8 cellular contexts compared by ENCODE assay signal in genomic region chr14:59463773-59464650, GRCh38. TPM values are rescaled to one million over a fixed set of nuclear protein-coding genes. Genes with fewer than 3 reads are reported as not detected.
DNase-seq lines count a peak whose midpoint lies in the region; ATAC-seq and TF ChIP-seq lines count a peak whose summit lies in the region.

No MANE protein-coding gene starts in this region.

- peak overlapping the region; percentile 46 for H3K9ac ChIP-seq in PC-3 (ENCODE audit: low read length)
- H3K9ac ChIP-seq in liver (ENCODE audit: low read depth in 1 of 2, low read length in 2 of 2) = peak overlapping the region in 1 of 2 donors; percentile 37

- H3K9me3 ChIP-seq in PC-3 (ENCODE audit: low read length) = no peaks in the 10 kb centered on the region
- H3K9me3 ChIP-seq in liver (ENCODE audit: control insufficient read depth in 4 of 4, low read length in 3 of 4) = no peaks in the 10 kb centered on the region
- no peaks in the 10 kb centered on the region for H3K9me3 ChIP-seq in PC-9 (ENCODE audit: insufficient read depth, low read depth)

- H4K20me1 ChIP-seq in PC-3 (ENCODE audit: low read length) (no peaks in the 10 kb centered on the region), PC-9 (ENCODE audit: insufficient read depth) (no peaks in the 10 kb centered on the region)

- H3K36me3 ChIP-seq in GM06990 (ENCODE audit: control insufficient read depth, insufficient read depth, low read length) (no peaks in the 10 kb centered on the region), H7 (replicated peaks; ENCODE audit: control insufficient read depth, insufficient read depth, low read length) (no peaks in the 10 kb centered on the region), PC-3 (ENCODE audit: low read depth, low read length) (0 out of 2 replicates have a peak, but pooled peaks cover 3% of the 10 kb centered on the region), liver (ENCODE audit: control insufficient read depth in 4 of 4, insufficient read depth in 3 of 4, low read depth in 1 of 4, low read length in 3 of 4) (peaks cover 0 to 4% (median 1%) of the 10 kb centered on the region in 4 donors), PC-9 (ENCODE audit: low read depth) (peaks cover 19% of the 10 kb centered on the region)

- POLR2A ChIA-PET in PC-3 (lab: Charles Lee; ENCODE audit: unreplicated experiment) = interaction anchor here (0.6 kb wide), 1 partner anchor 523 kb away, joined by 3 read pairs; no protein-coding TSS in a partner anchor
- POLR2A ChIA-PET in PC-9 (lab: Charles Lee; ENCODE audit: unreplicated experiment) = no interaction called here

- DNase-seq in GM06990 (ENCODE audit: extremely low read depth, insufficient read length) (peak; percentile 63), H7 (peak; percentile 75), PC-3 (no peak), cerebellum (ENCODE audit: low spot score) (peak; percentile 33), NCI-H2081 (lab: John Stamatoyannopoulos, UW) (no peak), PC-9 (no peak)
- peak; percentile 59 for DNase-seq in stimulated activated CD8-positive, alpha-beta memory T cell treated with anti-CD3 and anti-CD28 coated beads, Interleukin-4, amount 100 ng/mL, for 48 hours

- peak overlapping the region; percentile 86 for H2AFZ ChIP-seq in PC-3 (ENCODE audit: low read length)
- H2AFZ ChIP-seq in PC-9 = no peak overlapping the region

- TF ChIP-seq RAD21 in liver (IDR thresholded peaks at IDR 0.05) = no peak

- no TSS peak for BruUV-seq in PC-3 (replicated peaks; lab: Mats Ljungman, UMichigan)
- no TSS peak for BruUV-seq in PC-9 (replicated peaks; lab: Mats Ljungman, UMichigan)

- CTCF ChIA-PET in PC-3 (lab: Charles Lee) (interaction anchor here (0.6 kb wide), 1 partner anchor 20 kb away, joined by 3 read pairs; the partner anchor contains the start of genes JKAMP and L3HYPDH), PC-9 (lab: Charles Lee) (no interaction called here)

- H3K4me1 ChIP-seq in PC-3 (ENCODE audit: insufficient read depth, low read length) (peaks cover 9% of the 10 kb centered on the region), liver (ENCODE audit: control insufficient read depth in 4 of 4, insufficient read depth in 4 of 4, low read length in 3 of 4) (peaks cover 0 to 15% (median 12%) of the 10 kb centered on the region in 4 donors), PC-9 (replicated peaks; ENCODE audit: insufficient read depth) (no peaks in the 10 kb centered on the region)

- H3K27me3 ChIP-seq in GM06990 (replicated peaks; ENCODE audit: control insufficient read depth, insufficient read depth, low read length) = no peaks in the 10 kb centered on the region
- H3K27me3 ChIP-seq in H7 (ENCODE audit: control insufficient read depth, insufficient read depth, low read length) = peaks cover 25% of the 10 kb centered on the region
- no peaks in the 10 kb centered on the region for H3K27me3 ChIP-seq in PC-3 (ENCODE audit: low read length)
- no peaks in the 10 kb centered on the region for H3K27me3 ChIP-seq in liver (ENCODE audit: control insufficient read depth in 4 of 4, insufficient read depth in 4 of 4, low read length in 3 of 4)
- H3K27me3 ChIP-seq in PC-9 (ENCODE audit: insufficient read depth, low read depth) = no peaks in the 10 kb centered on the region

- H3K4me3 ChIP-seq in GM06990 (replicated peaks; ENCODE audit: low read depth, low read length) = peak overlapping the region; percentile 58
- H3K4me3 ChIP-seq in H7 (ENCODE audit: insufficient read depth, low read depth, low read length) = peak overlapping the region; percentile 63
- peak overlapping the region; percentile 72 for H3K4me3 ChIP-seq in PC-3 (ENCODE audit: low read length)
- peak overlapping the region; percentile 28 to 81 (median 54) for H3K4me3 ChIP-seq in liver (ENCODE audit: low read depth in 1 of 3, low read length in 3 of 3)
- H3K4me3 ChIP-seq in PC-9 = no peak overlapping the region

- WGBS in liver = 27% methylated on average over 83 of the region's 83 CpGs

- no peaks in the 10 kb centered on the region for H3K9me2 ChIP-seq in PC-3 (replicated peaks; ENCODE audit: low read length)
- H3K9me2 ChIP-seq in PC-9 (ENCODE audit: insufficient read depth) = no peaks in the 10 kb centered on the region

- H3K79me2 ChIP-seq in PC-3 (ENCODE audit: low read length) (no peaks in the 10 kb centered on the region; the same call in 1 of the 2 replicates), PC-9 (ENCODE audit: low read depth) (no peaks in the 10 kb centered on the region)

- no peak for ATAC-seq in PC-3

- no peak for TF ChIP-seq CTCF in GM06990 (IDR thresholded peaks at IDR 0.05; ENCODE audit: insufficient read depth, low read length, poor library complexity, severe bottlenecking)
- TF ChIP-seq CTCF in PC-3 (conservative IDR thresholded peaks at IDR 0.05; ENCODE audit: low read depth, low read length) = no peak
- TF ChIP-seq CTCF in liver (IDR thresholded peaks at IDR 0.05; ENCODE audit: low read depth, low read length, missing input control) = no peak
- TF ChIP-seq CTCF in PC-9 (conservative IDR thresholded peaks at IDR 0.05) = no peak

- intact Hi-C loops in PC-3 (cut with micrococcal nuclease) (no loop called here), PC-9 (cut with micrococcal nuclease; ENCODE audit: unreplicated experiment) (no loop called here)

- H3F3A ChIP-seq in PC-3 (ENCODE audit: low read length, unreplicated experiment) (peaks cover 4% of the 10 kb centered on the region), PC-9 (ENCODE audit: insufficient read depth, low read depth) (no peaks in the 10 kb centered on the region; the same call in 1 of the 2 replicates)

- H3K27ac ChIP-seq in PC-3 (ENCODE audit: low read length) = no peak overlapping the region
- peak overlapping the region; percentile 6 to 50 for H3K27ac ChIP-seq in liver (ENCODE audit: low read depth in 1 of 2, low read length in 2 of 2)
- H3K27ac ChIP-seq in PC-9 = no peak overlapping the region

- H3K4me2 ChIP-seq in PC-3 (ENCODE audit: low read length) = peak overlapping the region; percentile 87
- H3K4me2 ChIP-seq in PC-9 = no peak overlapping the region

TF ChIP-seq in liver, 16 proteins besides CTCF, POLR2A, EP300 and RAD21:
- TF ChIP-seq TAF1 (conservative IDR thresholded peaks at IDR 0.05) = no peak
TF ChIP-seq in liver: peak in this region for 0.

RNA-seq across cellular contexts. Expression of gene GPR135, which starts 1.2 kb away (rescaled TPM):
- total RNA-seq in H7 (2014; rRNA removed; shearing (Covaris generic)) = 0.59 and 0.67 TPM in 2 replicates
- total RNA-seq in PC-3 (2014; rRNA removed) (6.7 and 10.3 TPM in 2 replicates), cerebellum (11.7 TPM), liver (1 to 10 TPM in 1 of 2 donors, under 1 TPM in 1; 0.56 to 2.9 TPM), PC-9 (2021) (13.6 and 15.2 TPM in 2 replicates)
- under 1 TPM; 0.22 to 0.31 TPM for polyA plus RNA-seq in liver

RNA-seq across cellular contexts. Expression of gene L3HYPDH, which starts 20.2 kb away (rescaled TPM):
- total RNA-seq in H7 (2014; rRNA removed; shearing (Covaris generic)) = 18.6 and 27.9 TPM in 2 replicates
- total RNA-seq in PC-3 (2014; rRNA removed) (108 and 117 TPM in 2 replicates), cerebellum (46.5 TPM), liver (10 to 100 TPM in 1 of 2 donors, 1 to 10 TPM in 1; 9.3 to 35.1 TPM), PC-9 (2021) (96.3 and 121 TPM in 2 replicates)
- 10 to 100 TPM; 21.4 to 36.3 TPM for polyA plus RNA-seq in liver

RNA-seq across cellular contexts. Expression of gene JKAMP, which starts 20.3 kb away (rescaled TPM):
- total RNA-seq in H7 (2014; rRNA removed; shearing (Covaris generic)) = 59.8 and 80.5 TPM in 2 replicates
- total RNA-seq in PC-3 (2014; rRNA removed) = 130 and 147 TPM in 2 replicates
- 95.1 TPM for total RNA-seq in cerebellum
- 10 to 100 TPM; 41.2 to 65.1 TPM for total RNA-seq in liver
- polyA plus RNA-seq in liver = 10 to 100 TPM; 19.7 to 23.9 TPM
- 54.6 and 60.1 TPM in 2 replicates for total RNA-seq in PC-9 (2021)

Comparison
In these comparisons a context has a peak if more than half of its experiments do, and no peak if none do; other contexts are left out.
1. DNase-seq: peak in GM06990 (single experiment), H7 (single experiment), cerebellum (single experiment) and stimulated activated CD8-positive, alpha-beta memory T cell treated with anti-CD3 and anti-CD28 coated beads, Interleukin-4, amount 100 ng/mL, for 48 hours (single experiment); none in PC-3 (single experiment), NCI-H2081 (0 of 2) and PC-9 (0 of 2).
2. H3K27ac ChIP-seq: peak in liver (2 of 2); none in PC-3 (single experiment) and PC-9 (single experiment).